Comparison of ENCODE assay signal across 1 cellular context in the genomic region with DNA sequence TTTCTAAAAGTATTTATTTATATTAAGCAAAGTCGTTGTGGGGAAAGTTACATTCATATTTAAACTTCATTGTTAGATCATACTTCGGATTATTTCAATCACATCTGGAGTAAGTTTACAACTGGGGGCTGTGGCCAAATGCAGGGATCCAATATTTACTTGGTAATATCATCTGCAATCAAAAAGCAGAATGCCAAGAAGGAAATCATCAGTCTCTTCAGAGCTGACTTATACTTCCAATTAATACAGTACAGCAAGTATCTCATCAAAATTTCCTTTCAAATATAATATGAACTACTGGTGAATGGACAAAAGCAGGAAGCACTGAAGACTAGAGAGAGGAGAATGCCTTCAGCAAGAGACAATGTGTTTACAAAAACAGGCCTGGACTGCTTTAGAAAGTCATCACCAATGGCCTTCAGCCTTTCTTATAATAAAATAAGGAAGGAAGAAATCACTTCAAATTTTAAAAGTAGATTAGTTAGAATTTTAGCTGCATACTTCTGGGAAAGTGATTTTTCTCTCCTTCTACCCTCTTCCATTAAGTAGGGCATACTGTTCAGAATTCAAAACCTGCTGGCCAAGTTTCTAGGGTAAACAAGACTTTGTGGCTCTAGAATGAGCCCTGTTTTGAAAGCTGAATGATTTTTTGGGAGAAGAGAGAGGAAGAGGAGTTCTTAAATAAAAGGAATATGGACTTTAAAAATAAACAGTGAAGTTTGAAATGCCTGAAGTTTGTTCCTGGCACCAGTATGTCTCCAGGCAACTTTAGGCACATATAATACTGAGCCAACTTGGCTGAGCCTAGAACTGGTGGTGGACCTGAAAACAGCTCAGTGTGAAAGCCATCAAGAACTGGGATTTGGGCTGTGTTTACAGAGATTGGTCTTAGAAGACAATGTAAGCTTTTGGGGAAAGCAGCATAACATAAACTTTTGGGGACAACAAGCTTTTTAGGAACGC.
TF ChIP-seq lines count a peak whose summit lies in the region.

No MANE protein-coding gene starts in this region.

TF ChIP-seq in GM23338, 12 proteins besides CTCF, POLR2A, EP300 and RAD21:
- no peak for TF ChIP-seq ZNF114 (CRISPR knock-in tag; IDR thresholded peaks at IDR 0.05)
- TF ChIP-seq, protein P1, sequence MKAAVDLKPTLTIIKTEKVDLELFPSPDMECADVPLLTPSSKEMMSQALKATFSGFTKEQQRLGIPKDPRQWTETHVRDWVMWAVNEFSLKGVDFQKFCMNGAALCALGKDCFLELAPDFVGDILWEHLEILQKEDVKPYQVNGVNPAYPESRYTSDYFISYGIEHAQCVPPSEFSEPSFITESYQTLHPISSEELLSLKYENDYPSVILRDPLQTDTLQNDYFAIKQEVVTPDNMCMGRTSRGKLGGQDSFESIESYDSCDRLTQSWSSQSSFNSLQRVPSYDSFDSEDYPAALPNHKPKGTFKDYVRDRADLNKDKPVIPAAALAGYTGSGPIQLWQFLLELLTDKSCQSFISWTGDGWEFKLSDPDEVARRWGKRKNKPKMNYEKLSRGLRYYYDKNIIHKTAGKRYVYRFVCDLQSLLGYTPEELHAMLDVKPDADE (IDR thresholded peaks at IDR 0.05), result no peak
- TF ChIP-seq EZH2 (IDR thresholded peaks at IDR 0.05; ENCODE audit: low read depth, unreplicated experiment), result no peak
- TF ChIP-seq JUNB (IDR thresholded peaks at IDR 0.05; ENCODE audit: unreplicated experiment), result no peak
- no peak for TF ChIP-seq STAT1 (IDR thresholded peaks at IDR 0.05; ENCODE audit: unreplicated experiment)
- no peak for TF ChIP-seq POLR2AphosphoS5 (IDR thresholded peaks at IDR 0.05; ENCODE audit: low read depth)
- TF ChIP-seq EZH2phosphoT487 (IDR thresholded peaks at IDR 0.05; ENCODE audit: unreplicated experiment), result no peak
- no peak for TF ChIP-seq NANOG (IDR thresholded peaks at IDR 0.05; ENCODE audit: borderline replicate concordance)
- no peak for TF ChIP-seq ZNF331 (CRISPR knock-in tag; IDR thresholded peaks at IDR 0.05; ENCODE audit: low read depth)
